18 cellular contexts compared by ENCODE assay signal in genomic region chrX:21905209-21905735, GRCh38. TPM values are rescaled to one million over a fixed set of nuclear protein-coding genes. Genes with fewer than 3 reads are reported as not detected.
DNase-seq lines count a peak whose midpoint lies in the region; ATAC-seq and TF ChIP-seq lines count a peak whose summit lies in the region.
"Had no signal": no experiment of that assay in that cellular context is flagged by ENCODE, and none has a peak within 500 bp of the region (broad histone marks: within the 10 kb centered on the region; RNA-seq: fewer than 3 reads in every experiment).

No MANE protein-coding gene starts in this region.

- H3K27me3 ChIP-seq in GM23338 (ENCODE audit: insufficient read depth) (no peaks in the 10 kb centered on the region), stomach (no peaks in the 10 kb centered on the region)
- H3K27me3 ChIP-seq: ascending aorta, spleen had no signal

- H3F3A ChIP-seq in GM23338 (replicated peaks; ENCODE audit: low read depth) = no peaks in the 10 kb centered on the region

- H3K27me3 Mint-ChIP-seq in GM23338 (ENCODE audit: insufficient read depth, low read depth, poor library complexity) = no peaks in the 10 kb centered on the region
- no peaks in the 10 kb centered on the region for H3K27me3 Mint-ChIP-seq in WTC11 (ENCODE audit: low read depth)
- no peaks in the 10 kb centered on the region for H3K27me3 Mint-ChIP-seq in mesothelial cell of epicardium (ENCODE audit: low read depth)
- H3K27me3 Mint-ChIP-seq: activated naive CD4-positive, alpha-beta T cell treated with anti-CD3 and anti-CD28 coated beads, Interleukin-2, amount 10 ng/mL, durations not matched to agents 7 days and 5 days; activated T-cell treated with anti-CD3 and anti-CD28 coated beads, Interleukin-2, amount 50 U/mL, for 24 hours; naive B cell had no signal

- WGBS in stomach, 5 donors = 39 to 83% (median 51%) methylated on average over 2 of the region's 2 CpGs

- TF ChIP-seq CTCF in GM23338 (conservative IDR thresholded peaks at IDR 0.05; ENCODE audit: low read depth in 2 of 2) (no peak), WTC11 (IDR thresholded peaks at IDR 0.05) (no peak), mesothelial cell of epicardium (IDR thresholded peaks at IDR 0.05; ENCODE audit: unreplicated experiment) (no peak), stomach (IDR thresholded peaks at IDR 0.05) (no peak)

- peaks cover 0 to 4% (median 0%) of the 10 kb centered on the region in 4 donors for H3K9me3 ChIP-seq in stomach
- H3K9me3 ChIP-seq: ascending aorta, lower lobe of right lung, spleen had no signal

- no peaks in the 10 kb centered on the region for H4K20me1 ChIP-seq in GM23338 (replicated peaks; ENCODE audit: insufficient read depth)

- H3K4me1 ChIP-seq in GM23338 (ENCODE audit: insufficient read depth) (peaks cover 18% of the 10 kb centered on the region), stomach (no peaks in the 10 kb centered on the region)
- H3K4me1 ChIP-seq: ascending aorta, lower lobe of right lung, spleen had no signal

- H2AFZ ChIP-seq in GM23338 = no peak overlapping the region

- no peaks in the 10 kb centered on the region for H3K79me2 ChIP-seq in GM23338 (replicated peaks; ENCODE audit: insufficient read depth)

- H3K4me3 Mint-ChIP-seq in GM23338 = no peak overlapping the region
- H3K4me3 Mint-ChIP-seq in WTC11 = no peak overlapping the region
- H3K4me3 Mint-ChIP-seq in mesothelial cell of epicardium = no peak overlapping the region
- H3K4me3 Mint-ChIP-seq: activated naive CD4-positive, alpha-beta T cell treated with anti-CD3 and anti-CD28 coated beads, Interleukin-2, amount 10 ng/mL, durations not matched to agents 7 days and 5 days; activated T-cell treated with anti-CD3 and anti-CD28 coated beads, Interleukin-2, amount 50 U/mL, for 24 hours; naive B cell had no signal

- TF ChIP-seq POLR2A in stomach (IDR thresholded peaks at IDR 0.05) = no peak

- H3K27ac Mint-ChIP-seq in GM23338 (peak overlapping the region; percentile 93), WTC11 (peak overlapping the region; percentile 85), mesothelial cell of epicardium (peak overlapping the region; percentile 66)
- H3K27ac Mint-ChIP-seq: activated naive CD4-positive, alpha-beta T cell treated with anti-CD3 and anti-CD28 coated beads, Interleukin-2, amount 10 ng/mL, durations not matched to agents 7 days and 5 days; activated T-cell treated with anti-CD3 and anti-CD28 coated beads, Interleukin-2, amount 50 U/mL, for 24 hours had no signal

- no peak for TF ChIP-seq EP300 in stomach (IDR thresholded peaks at IDR 0.05)

- no peaks in the 10 kb centered on the region for H3K36me3 Mint-ChIP-seq in GM23338 (ENCODE audit: low read depth)
- no peaks in the 10 kb centered on the region for H3K36me3 Mint-ChIP-seq in WTC11
- H3K36me3 Mint-ChIP-seq in mesothelial cell of epicardium = no peaks in the 10 kb centered on the region
- H3K36me3 Mint-ChIP-seq: activated naive CD4-positive, alpha-beta T cell treated with anti-CD3 and anti-CD28 coated beads, Interleukin-2, amount 10 ng/mL, durations not matched to agents 7 days and 5 days; naive B cell had no signal

- ATAC-seq in GM23338 = peak; percentile 74
- ATAC-seq in WTC11 = peak; percentile 89
- ATAC-seq in GM21381 (IDR thresholded peaks at IDR 0.05; ENCODE audit: unreplicated experiment) = no peak
- ATAC-seq: lower lobe of right lung had no signal

- H3K36me3 ChIP-seq in GM23338 (ENCODE audit: insufficient read depth) (no peaks in the 10 kb centered on the region), stomach (no peaks in the 10 kb centered on the region)
- H3K36me3 ChIP-seq: ascending aorta, lower lobe of right lung, spleen had no signal

- peak overlapping the region; percentile 18; the same call in 1 of the 2 replicates for H3K4me2 ChIP-seq in GM23338

- DNase-seq in GM23338 (ENCODE audit: low spot score) (peak; percentile 47), NCI-H146 treated with DMSO at 0.1 percent for 48 hours (lab: John Stamatoyannopoulos, UW; ENCODE audit: unreplicated experiment) (peak; percentile 68), WTC11 (ENCODE audit: low spot score) (no peak), mesothelial cell of epicardium (ENCODE audit: low spot score in 2 of 2, unreplicated experiment in 2 of 2) (no peak), cortex of kidney (lab: John Stamatoyannopoulos, UW) (no peak), stomach (no peak), NCI-H128 (lab: John Stamatoyannopoulos, UW; ENCODE audit: unreplicated experiment) (no peak)
- DNase-seq: activated CD4-positive, alpha-beta T cell treated with anti-CD3 and anti-CD28 coated beads, Interleukin-2, amount 50 U/mL, for 48 hours; activated naive CD4-positive, alpha-beta T cell treated with anti-CD3 and anti-CD28 coated beads, Interleukin-2, amount 10 ng/mL, durations not matched to agents 7 days and 5 days; activated T-cell treated with anti-CD3 and anti-CD28 coated beads, Interleukin-2, amount 50 U/mL, for 24 hours; lower lobe of right lung; naive B cell; NCI-H1694 treated with DMSO at 0.1 percent for 48 hours; spleen; SW 1271 had no signal

- no peaks in the 10 kb centered on the region for H3K9me2 ChIP-seq in GM23338 (ENCODE audit: insufficient read depth)

- intact Hi-C loops in stomach (cut with DNase I; ENCODE audit: low total_unique reads) = no loop called here

- CTCF ChIA-PET in WTC11 (lab: Charles Lee) = interaction anchor here (0.6 kb wide), 1 partner anchor 9 kb away, joined by 3 read pairs; no protein-coding TSS in a partner anchor

- H3K27ac ChIP-seq in GM23338 (ENCODE audit: low read depth) (peak overlapping the region; percentile 36; the same call in 1 of the 2 replicates), stomach (no peak overlapping the region)
- H3K27ac ChIP-seq: ascending aorta, HL-60, lower lobe of right lung, spleen had no signal

- H3K9me3 Mint-ChIP-seq in GM23338 (no peaks in the 10 kb centered on the region), WTC11 (peaks cover 5% of the 10 kb centered on the region; the same call in 1 of the 2 replicates), mesothelial cell of epicardium (peaks cover 9% of the 10 kb centered on the region)
- H3K9me3 Mint-ChIP-seq: activated naive CD4-positive, alpha-beta T cell treated with anti-CD3 and anti-CD28 coated beads, Interleukin-2, amount 10 ng/mL, durations not matched to agents 7 days and 5 days; activated T-cell treated with anti-CD3 and anti-CD28 coated beads, Interleukin-2, amount 50 U/mL, for 24 hours; naive B cell had no signal

- H3K4me3 ChIP-seq in GM23338 (no peak overlapping the region), stomach (no peak overlapping the region)
- H3K4me3 ChIP-seq: ascending aorta, lower lobe of right lung, spleen had no signal

- H3K4me1 Mint-ChIP-seq in GM23338 (peaks cover 23% of the 10 kb centered on the region), WTC11 (peaks cover 24% of the 10 kb centered on the region), mesothelial cell of epicardium (peaks cover 30% of the 10 kb centered on the region)
- H3K4me1 Mint-ChIP-seq: activated naive CD4-positive, alpha-beta T cell treated with anti-CD3 and anti-CD28 coated beads, Interleukin-2, amount 10 ng/mL, durations not matched to agents 7 days and 5 days; naive B cell had no signal

- POLR2A ChIA-PET in WTC11 (lab: Charles Lee) = interaction anchor here (0.6 kb wide), 1 partner anchor 79 kb away, joined by 4 read pairs; no protein-coding TSS in a partner anchor

TF ChIP-seq in WTC11, 78 proteins besides CTCF, POLR2A, EP300 and RAD21:
- TF ChIP-seq, protein P1, sequence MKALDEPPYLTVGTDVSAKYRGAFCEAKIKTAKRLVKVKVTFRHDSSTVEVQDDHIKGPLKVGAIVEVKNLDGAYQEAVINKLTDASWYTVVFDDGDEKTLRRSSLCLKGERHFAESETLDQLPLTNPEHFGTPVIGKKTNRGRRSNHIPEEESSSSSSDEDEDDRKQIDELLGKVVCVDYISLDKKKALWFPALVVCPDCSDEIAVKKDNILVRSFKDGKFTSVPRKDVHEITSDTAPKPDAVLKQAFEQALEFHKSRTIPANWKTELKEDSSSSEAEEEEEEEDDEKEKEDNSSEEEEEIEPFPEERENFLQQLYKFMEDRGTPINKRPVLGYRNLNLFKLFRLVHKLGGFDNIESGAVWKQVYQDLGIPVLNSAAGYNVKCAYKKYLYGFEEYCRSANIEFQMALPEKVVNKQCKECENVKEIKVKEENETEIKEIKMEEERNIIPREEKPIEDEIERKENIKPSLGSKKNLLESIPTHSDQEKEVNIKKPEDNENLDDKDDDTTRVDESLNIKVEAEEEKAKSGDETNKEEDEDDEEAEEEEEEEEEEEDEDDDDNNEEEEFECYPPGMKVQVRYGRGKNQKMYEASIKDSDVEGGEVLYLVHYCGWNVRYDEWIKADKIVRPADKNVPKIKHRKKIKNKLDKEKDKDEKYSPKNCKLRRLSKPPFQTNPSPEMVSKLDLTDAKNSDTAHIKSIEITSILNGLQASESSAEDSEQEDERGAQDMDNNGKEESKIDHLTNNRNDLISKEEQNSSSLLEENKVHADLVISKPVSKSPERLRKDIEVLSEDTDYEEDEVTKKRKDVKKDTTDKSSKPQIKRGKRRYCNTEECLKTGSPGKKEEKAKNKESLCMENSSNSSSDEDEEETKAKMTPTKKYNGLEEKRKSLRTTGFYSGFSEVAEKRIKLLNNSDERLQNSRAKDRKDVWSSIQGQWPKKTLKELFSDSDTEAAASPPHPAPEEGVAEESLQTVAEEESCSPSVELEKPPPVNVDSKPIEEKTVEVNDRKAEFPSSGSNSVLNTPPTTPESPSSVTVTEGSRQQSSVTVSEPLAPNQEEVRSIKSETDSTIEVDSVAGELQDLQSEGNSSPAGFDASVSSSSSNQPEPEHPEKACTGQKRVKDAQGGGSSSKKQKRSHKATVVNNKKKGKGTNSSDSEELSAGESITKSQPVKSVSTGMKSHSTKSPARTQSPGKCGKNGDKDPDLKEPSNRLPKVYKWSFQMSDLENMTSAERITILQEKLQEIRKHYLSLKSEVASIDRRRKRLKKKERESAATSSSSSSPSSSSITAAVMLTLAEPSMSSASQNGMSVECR (CRISPR knock-in tag; IDR thresholded peaks at IDR 0.05; ENCODE audit: borderline replicate concordance) = no peak

RNA-seq across cellular contexts. Expression of gene SMS, which starts 35.2 kb away (rescaled TPM):
- total RNA-seq in GM23338 (2014; rRNA removed; shearing (Covaris generic)) = 168 and 185 TPM in 2 replicates
- polyA plus RNA-seq in GM23338 (2016; fragmentation: Nextera tagmentation; extraction: Ambion mirVana) (246 and 274 TPM in 2 replicates), stomach (10 to 100 TPM; 41.2 to 48.8 (median 43.9) TPM)
- total RNA-seq in WTC11 (2021) (170 to 173 TPM (median 172 TPM) in 3 replicates), mesothelial cell of epicardium (172 to 176 TPM (median 174 TPM) in 3 replicates), stomach (10 to 100 TPM in 4 of 5 donors, 1 to 10 TPM in 1; 9.6 to 75.8 (median 65.2) TPM)

RNA-seq across cellular contexts. Expression of gene YY2, which starts 49.5 kb away (rescaled TPM):
- 1.3 and 1.6 TPM in 2 replicates for total RNA-seq in GM23338 (2014; rRNA removed; shearing (Covaris generic))
- 0.66 and 1.0 TPM in 2 replicates for polyA plus RNA-seq in GM23338 (2016; fragmentation: Nextera tagmentation; extraction: Ambion mirVana)
- total RNA-seq in WTC11 (2021) = 0.78 to 1.4 TPM (median 0.82 TPM) in 3 replicates
- total RNA-seq in mesothelial cell of epicardium = 3.6 to 4.1 TPM (median 3.7 TPM) in 3 replicates
- 1 to 10 TPM in 2 of 5 donors, not detected in 3; 1.4 to 5.7 TPM for total RNA-seq in stomach
- polyA plus RNA-seq in stomach = under 1 TPM; 0.25 to 0.55 (median 0.31) TPM
- total RNA-seq: ascending aorta had no signal

Comparison
In these comparisons a context has a peak if more than half of its experiments do, and no peak if none do; other contexts are left out.
1. DNase-seq: peak in GM23338 (single experiment) and NCI-H146 treated with DMSO at 0.1 percent for 48 hours (single experiment); none in WTC11 (single experiment), mesothelial cell of epicardium (0 of 2), cortex of kidney (single experiment), stomach (single experiment) and NCI-H128 (single experiment).
2. Peak in every context shown above with its lines, with median percentiles within 50 percentile points of each other: H3K27ac Mint-ChIP-seq.